Comparison of ENCODE assay signal across 17 cellular contexts in the genomic region with DNA sequence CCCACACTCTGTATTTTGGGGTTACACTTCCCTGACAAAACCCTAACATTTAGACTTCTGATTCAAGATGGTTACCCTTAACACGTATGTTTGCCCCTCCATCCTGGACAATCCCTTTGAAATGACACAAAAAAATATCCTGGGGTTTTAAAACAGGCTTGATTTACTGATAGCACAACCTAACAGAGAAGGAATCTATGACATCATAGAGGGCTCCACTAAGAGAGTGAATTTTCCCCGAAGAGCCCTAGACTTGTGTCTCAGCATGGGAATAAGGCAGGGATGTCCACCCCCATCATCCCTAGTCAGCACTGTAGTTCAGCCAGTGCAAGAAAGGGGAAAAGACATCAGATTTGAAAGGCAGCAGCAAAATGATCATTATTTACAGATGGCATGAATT. TPM values are rescaled to one million over a fixed set of nuclear protein-coding genes. Genes with fewer than 3 reads are reported as not detected.
A peak's percentile ranks its signal among the peaks of the same experiment; 100 is the strongest.
DNase-seq lines count a peak whose midpoint lies in the region; TF ChIP-seq lines count a peak whose summit lies in the region.
"Had no signal": no experiment of that assay in that cellular context is flagged by ENCODE, and none has a peak within 500 bp of the region (broad histone marks: within the 10 kb centered on the region; RNA-seq: fewer than 3 reads in every experiment).

No MANE protein-coding gene starts in this region.

- H3K9ac ChIP-seq in endodermal cell (ENCODE audit: extremely low read depth, low read length, poor library complexity, severe bottlenecking): no peak overlapping the region
- H3K9ac ChIP-seq: BLaER1 had no signal

- H3K4me1 Mint-ChIP-seq in endodermal cell: no peaks in the 10 kb centered on the region

- no peak overlapping the region for H3K27ac Mint-ChIP-seq in endodermal cell
- H3K27ac Mint-ChIP-seq: CD14-positive monocyte; CD4-positive, alpha-beta memory T cell; GM23338 had no signal

- no peaks in the 10 kb centered on the region for H3K36me3 Mint-ChIP-seq in endodermal cell (ENCODE audit: low read depth)
- H3K36me3 Mint-ChIP-seq: CD14-positive monocyte; CD4-positive, alpha-beta memory T cell; IgD-negative memory B cell had no signal

- H3K9me3 Mint-ChIP-seq in endodermal cell: no peaks in the 10 kb centered on the region
- H3K9me3 Mint-ChIP-seq: CD4-positive, alpha-beta memory T cell; GM23338 had no signal

- no peaks in the 10 kb centered on the region for H3K9me3 ChIP-seq in endodermal cell (ENCODE audit: control insufficient read depth, low read length)

- 80 to 88% methylated on average over 2 of the region's 2 CpGs for WGBS in endodermal cell (ENCODE audit: insufficient coverage in 1 of 2, insufficient read length in 1 of 2), 2 experiments

- no peak for TF ChIP-seq CTCF in endodermal cell (conservative IDR thresholded peaks at IDR 0.05)

- no peaks in the 10 kb centered on the region for H3K27me3 Mint-ChIP-seq in endodermal cell (ENCODE audit: insufficient read depth)

- no peaks in the 10 kb centered on the region for H3K4me1 ChIP-seq in endodermal cell (ENCODE audit: control insufficient read depth, insufficient read depth, low read length)

- no peak overlapping the region for H3K4me3 Mint-ChIP-seq in endodermal cell
- H3K4me3 Mint-ChIP-seq: CD4-positive, alpha-beta memory T cell; GM23338; IgD-negative memory B cell had no signal

- no peaks in the 10 kb centered on the region for H3K36me3 ChIP-seq in endodermal cell (ENCODE audit: control insufficient read depth, insufficient read depth, low read length)
- H3K36me3 ChIP-seq in H7 (replicated peaks; ENCODE audit: control insufficient read depth, insufficient read depth, low read length): no peaks in the 10 kb centered on the region
- H3K36me3 ChIP-seq: BLaER1 had no signal

- DNase-seq in AG08396 (ENCODE audit: low spot score) (peak; percentile 5), GM03348 (ENCODE audit: low spot score) (peak; percentile 5), endodermal cell (peak; percentile 26), NCI-H524 (lab: John Stamatoyannopoulos, UW) (no peak), H7 (no peak), NCI-H128 (lab: John Stamatoyannopoulos, UW; ENCODE audit: unreplicated experiment) (no peak)
- DNase-seq: ACHN; CD4-positive, alpha-beta memory T cell; DND-41; EL; Karpas-422; KBM-7 had no signal

- H3K27me3 ChIP-seq in endodermal cell (ENCODE audit: control insufficient read depth, insufficient read depth, low read length, poor library complexity, severe bottlenecking) (no peaks in the 10 kb centered on the region), H7 (ENCODE audit: control insufficient read depth, insufficient read depth, low read length) (no peaks in the 10 kb centered on the region)
- H3K27me3 ChIP-seq: BLaER1 had no signal

- H3K27ac ChIP-seq in endodermal cell (ENCODE audit: low read depth, low read length): no peak overlapping the region
- H3K27ac ChIP-seq: BLaER1, HL-60 had no signal

- H3K4me3 ChIP-seq in endodermal cell (ENCODE audit: low read length) (no peak overlapping the region), H7 (ENCODE audit: insufficient read depth, low read depth, low read length) (no peak overlapping the region)
- H3K4me3 ChIP-seq: BLaER1, GM23338 had no signal

RNA-seq across cellular contexts. Expression of gene SRCIN1, which starts 15.8 kb away (rescaled TPM):
- total RNA-seq in endodermal cell: 1 to 10 TPM; 2.8 to 5.9 TPM
- polyA plus RNA-seq in endodermal cell (2013, experiment 1 of 2): 13.0 TPM
- polyA plus RNA-seq in endodermal cell (2013, experiment 2 of 2): 12.7 TPM
- total RNA-seq in H7 (2014; rRNA removed; shearing (Covaris generic)): 2.3 TPM in 2 replicates
- polyA plus RNA-seq: CD14-positive monocyte; CD4-positive, alpha-beta memory T cell; IgD-negative memory B cell had no signal

RNA-seq across cellular contexts. Expression of gene EPOP, which starts 53.2 kb away (rescaled TPM):
- total RNA-seq in endodermal cell: 1 to 10 TPM; 3.2 to 5.0 TPM
- polyA plus RNA-seq in endodermal cell (2013, experiment 1 of 2): 13.5 TPM
- polyA plus RNA-seq in endodermal cell (2013, experiment 2 of 2): 12.8 TPM
- 6.1 and 6.2 TPM in 2 replicates for total RNA-seq in H7 (2014; rRNA removed; shearing (Covaris generic))
- polyA plus RNA-seq: CD14-positive monocyte; CD4-positive, alpha-beta memory T cell; IgD-negative memory B cell had no signal

Comparison
In these comparisons a context has a peak if more than half of its experiments do, and no peak if none do; other contexts are left out.
1. DNase-seq: peak in AG08396 (single experiment), GM03348 (single experiment) and endodermal cell (single experiment); none in NCI-H524 (0 of 2), H7 (single experiment) and NCI-H128 (single experiment).